ENCODE assay signal across 34 cellular contexts in genomic region chr4:172675232-172675631, GRCh38.
"Had no signal": no experiment of that assay in that cellular context is flagged by ENCODE, and none has a peak within 500 bp of the region (broad histone marks: within the 10 kb centered on the region; RNA-seq: fewer than 3 reads in every experiment).

No MANE protein-coding gene starts in this region.

- H3K27ac ChIP-seq: KMS-11 had no signal

- H3K36me3 ChIP-seq: MG63 had no signal

- H3K4me3 ChIP-seq: MG63 had no signal

- H3K9ac ChIP-seq: KMS-11 had no signal

- H3K27me3 ChIP-seq: MG63 had no signal

- DNase-seq: Karpas-422, Kasumi-1, KBM-7, KG1, MG63, MM.1S, MV-4-11, NCI-H1048, NCI-H1092, NCI-H1092 treated with DMSO at 0.1 percent for 48 hours, NCI-H1105, NCI-H1105 treated with DMSO at 0.1 percent for 48 hours, NCI-H1417, NCI-H1417 treated with DMSO at 0.1 percent for 48 hours, NCI-H1436, NCI-H1436 treated with DMSO at 0.1 percent for 48 hours, NCI-H146, NCI-H1694, NCI-H1694 treated with DMSO at 0.1 percent for 48 hours, NCI-H187, NCI-H187 treated with DMSO at 0.1 percent for 48 hours, NCI-H1930, NCI-H2029, NCI-H2029 treated with DMSO at 0.1 percent for 48 hours, NCI-H2081, NCI-H2081 treated with DMSO at 0.1 percent for 48 hours, NCI-H2107, NCI-H2171, NCI-H2171 treated with DMSO at 0.1 percent for 48 hours, NCI-H226, NCI-H345, NCI-H446, NCI-H446 treated with DMSO at 0.1 percent for 48 hours had no signal

- H3K4me2 ChIP-seq: KMS-11 had no signal

- H3K9me3 ChIP-seq: MG63 had no signal
